11 cellular contexts compared by ENCODE assay signal in the genomic region with DNA sequence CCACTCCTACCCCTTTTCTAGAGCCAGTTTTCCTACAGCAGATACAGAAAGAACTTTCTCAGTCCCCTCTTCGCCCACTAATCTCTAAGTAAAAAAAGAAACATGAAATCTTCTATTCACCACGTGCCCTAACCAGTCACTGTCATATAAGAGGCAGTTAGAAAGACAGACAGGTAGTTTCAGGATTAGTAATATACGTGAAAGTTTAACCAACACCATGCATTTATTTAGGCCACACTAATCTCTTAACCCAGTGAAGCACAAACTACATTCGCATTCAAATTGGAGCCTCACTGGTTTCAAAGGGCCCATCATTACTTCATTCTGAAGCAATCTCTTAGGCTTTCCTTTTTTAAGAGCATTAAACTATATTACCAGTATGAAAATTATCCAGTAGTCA. TPM values are rescaled to one million over a fixed set of nuclear protein-coding genes. Genes with fewer than 3 reads are reported as not detected.
A peak's percentile ranks its signal among the peaks of the same experiment; 100 is the strongest.
DNase-seq lines count a peak whose midpoint lies in the region; ATAC-seq and TF ChIP-seq lines count a peak whose summit lies in the region.
"Had no signal": no experiment of that assay in that cellular context is flagged by ENCODE, and none has a peak within 500 bp of the region (broad histone marks: within the 10 kb centered on the region; RNA-seq: fewer than 3 reads in every experiment).

No MANE protein-coding gene starts in this region.

- 94% methylated on average over 4 of the region's 4 CpGs for WGBS in esophagus muscularis mucosa

- no peaks in the 10 kb centered on the region for H3K27me3 Mint-ChIP-seq in activated T-helper 2 cell treated with anti-CD3 and anti-CD28 coated beads, Interferon-gamma antibody, Interleukin-2, Interleukin-4, amounts not matched to agents 10 μg/mL and 5 μg/mL and 100 μg/mL, durations not matched to agents 14 hours and 24 hours and 36 hours (ENCODE audit: low read depth)

- H3K4me1 ChIP-seq in right atrium auricular region (no peaks in the 10 kb centered on the region), esophagus muscularis mucosa (no peaks in the 10 kb centered on the region)

- ATAC-seq in GM18520 (IDR thresholded peaks at IDR 0.05; ENCODE audit: unreplicated experiment) (peak; percentile 100), GM21360 (IDR thresholded peaks at IDR 0.05; ENCODE audit: unreplicated experiment) (peak; percentile 100), HG03060 (IDR thresholded peaks at IDR 0.05; ENCODE audit: low read depth, unreplicated experiment) (peak; percentile 100), omental fat pad (ENCODE audit: low FRiP score) (no peak)

- H3K4me1 Mint-ChIP-seq in activated T-helper 2 cell treated with anti-CD3 and anti-CD28 coated beads, Interferon-gamma antibody, Interleukin-2, Interleukin-4, amounts not matched to agents 10 μg/mL and 5 μg/mL and 100 μg/mL, durations not matched to agents 14 hours and 24 hours and 36 hours (ENCODE audit: low read depth) = peaks cover 23% of the 10 kb centered on the region

- H3K4me3 ChIP-seq in right atrium auricular region (no peak overlapping the region), esophagus muscularis mucosa (no peak overlapping the region)
- H3K4me3 ChIP-seq: ovary had no signal

- TF ChIP-seq POLR2A in esophagus muscularis mucosa (IDR thresholded peaks at IDR 0.05; ENCODE audit: low read depth) = no peak

- no peak overlapping the region for H3K4me3 Mint-ChIP-seq in activated T-helper 2 cell treated with anti-CD3 and anti-CD28 coated beads, Interferon-gamma antibody, Interleukin-2, Interleukin-4, amounts not matched to agents 10 μg/mL and 5 μg/mL and 100 μg/mL, durations not matched to agents 14 hours and 24 hours and 36 hours (ENCODE audit: low read depth)

- DNase-seq in activated T-helper 2 cell treated with anti-CD3 and anti-CD28 coated beads, Interferon-gamma antibody, Interleukin-2, Interleukin-4, amounts not matched to agents 10 μg/mL and 5 μg/mL and 100 μg/mL, durations not matched to agents 14 hours and 24 hours and 36 hours (ENCODE audit: low spot score) = no peak
- DNase-seq in omental fat pad (ENCODE audit: low spot score) (no peak), right atrium auricular region (ENCODE audit: low spot score) (no peak), OCI-M2 (lab: John Stamatoyannopoulos, UW; ENCODE audit: unreplicated experiment) (no peak), esophagus muscularis mucosa (ENCODE audit: extremely low spot score) (no peak)
- DNase-seq: activated naive CD4-positive, alpha-beta T cell; NCI-H774; ovary had no signal

- TF ChIP-seq CTCF in omental fat pad (IDR thresholded peaks at IDR 0.05) = no peak
- TF ChIP-seq CTCF in right atrium auricular region (IDR thresholded peaks at IDR 0.05) = no peak
- TF ChIP-seq CTCF in esophagus muscularis mucosa (IDR thresholded peaks at IDR 0.05) = no peak

- H3K9me3 Mint-ChIP-seq in activated T-helper 2 cell treated with anti-CD3 and anti-CD28 coated beads, Interferon-gamma antibody, Interleukin-2, Interleukin-4, amounts not matched to agents 10 μg/mL and 5 μg/mL and 100 μg/mL, durations not matched to agents 14 hours and 24 hours and 36 hours = no peaks in the 10 kb centered on the region

- no peaks in the 10 kb centered on the region for H3K9me3 ChIP-seq in right atrium auricular region
- H3K9me3 ChIP-seq in esophagus muscularis mucosa = no peaks in the 10 kb centered on the region
- H3K9me3 ChIP-seq: ovary had no signal

- no peak for TF ChIP-seq EP300 in esophagus muscularis mucosa (IDR thresholded peaks at IDR 0.05)

- H3K36me3 ChIP-seq in right atrium auricular region (peaks cover 5% of the 10 kb centered on the region), esophagus muscularis mucosa (peaks cover 3 to 19% (median 11%) of the 10 kb centered on the region in 4 donors)
- H3K36me3 ChIP-seq: ovary had no signal

- H3K27me3 ChIP-seq in right atrium auricular region (no peaks in the 10 kb centered on the region), esophagus muscularis mucosa (no peaks in the 10 kb centered on the region)
- H3K27me3 ChIP-seq: ovary had no signal

- no peak overlapping the region for H3K27ac ChIP-seq in right atrium auricular region
- H3K27ac ChIP-seq in esophagus muscularis mucosa (replicated peaks in 1 of 4) = no peak overlapping the region
- H3K27ac ChIP-seq: ovary had no signal

- intact Hi-C loops in activated T-helper 2 cell treated with anti-CD3 and anti-CD28 coated beads, Interferon-gamma antibody, Interleukin-2, Interleukin-4, amounts not matched to agents 10 μg/mL and 5 μg/mL and 100 μg/mL, durations not matched to agents 14 hours and 24 hours and 36 hours (cut with micrococcal nuclease) = loop anchor here (1.0 kb wide), 1 partner anchor 10 kb away; the partner anchor contains the start of genes GPATCH2 and SPATA17
- intact Hi-C loops in esophagus muscularis mucosa (cut with DNase I) = no loop called here

- peak overlapping the region; percentile 25 for H3K27ac Mint-ChIP-seq in activated T-helper 2 cell treated with anti-CD3 and anti-CD28 coated beads, Interferon-gamma antibody, Interleukin-2, Interleukin-4, amounts not matched to agents 10 μg/mL and 5 μg/mL and 100 μg/mL, durations not matched to agents 14 hours and 24 hours and 36 hours

- H3K36me3 Mint-ChIP-seq in activated T-helper 2 cell treated with anti-CD3 and anti-CD28 coated beads, Interferon-gamma antibody, Interleukin-2, Interleukin-4, amounts not matched to agents 10 μg/mL and 5 μg/mL and 100 μg/mL, durations not matched to agents 14 hours and 24 hours and 36 hours (ENCODE audit: low read depth) = peaks cover 31% of the 10 kb centered on the region

RNA-seq across cellular contexts. Expression of gene GPATCH2, which starts 10.1 kb away (rescaled TPM):
- 8.9 and 10.7 TPM in 2 replicates for total RNA-seq in activated T-helper 2 cell treated with anti-CD3 and anti-CD28 coated beads, Interferon-gamma antibody, Interleukin-2, Interleukin-4, amounts not matched to agents 10 μg/mL and 5 μg/mL and 100 μg/mL, durations not matched to agents 14 hours and 24 hours and 36 hours
- 10 to 100 TPM; 10.4 to 22.7 (median 12.1) TPM for total RNA-seq in omental fat pad
- total RNA-seq in right atrium auricular region = 1 to 10 TPM; 7.9 to 8.5 TPM
- 10 to 100 TPM; 10.0 to 15.7 (median 13.2) TPM for total RNA-seq in esophagus muscularis mucosa

RNA-seq across cellular contexts. Expression of gene SPATA17, which starts 10.3 kb away (rescaled TPM):
- not detected in 2 replicates for total RNA-seq in activated T-helper 2 cell treated with anti-CD3 and anti-CD28 coated beads, Interferon-gamma antibody, Interleukin-2, Interleukin-4, amounts not matched to agents 10 μg/mL and 5 μg/mL and 100 μg/mL, durations not matched to agents 14 hours and 24 hours and 36 hours
- total RNA-seq in omental fat pad (under 1 TPM in 1 of 4 donors, not detected in 3; 0.37 TPM), right atrium auricular region (1 to 10 TPM in 1 of 2 donors, under 1 TPM in 1; 0.41 to 3.0 TPM), esophagus muscularis mucosa (under 1 TPM; 0.42 to 0.69 (median 0.48) TPM)
